2 cellular contexts compared by ENCODE assay signal in genomic region chr5:5348135-5348534, GRCh38.
TF ChIP-seq lines count a peak whose summit lies in the region.

No MANE protein-coding gene starts in this region.

TF ChIP-seq in GM23338, 12 proteins besides CTCF, POLR2A, EP300 and RAD21:
- no peak for TF ChIP-seq ZNF462 (CRISPR knock-in tag; IDR thresholded peaks at IDR 0.05)
- no peak for TF ChIP-seq REST (IDR thresholded peaks at IDR 0.05; ENCODE audit: unreplicated experiment)

TF ChIP-seq in HEK293T, 16 proteins besides CTCF, POLR2A, EP300 and RAD21:
- no peak for TF ChIP-seq FOXA1 (IDR thresholded peaks at IDR 0.05)
- TF ChIP-seq NFRKB (IDR thresholded peaks at IDR 0.05) = no peak
- no peak for TF ChIP-seq TARDBP (IDR thresholded peaks at IDR 0.05)
- no peak for TF ChIP-seq ARNT (IDR thresholded peaks at IDR 0.05)
- TF ChIP-seq CTBP1 (IDR thresholded peaks at IDR 0.05; ENCODE audit: borderline replicate concordance) = no peak
- TF ChIP-seq BHLHE40 (IDR thresholded peaks at IDR 0.05; ENCODE audit: borderline replicate concordance) = no peak
- TF ChIP-seq SUZ12 (IDR thresholded peaks at IDR 0.05) = no peak
- no peak for TF ChIP-seq LEF1 (IDR thresholded peaks at IDR 0.05; ENCODE audit: borderline replicate concordance)
- no peak for TF ChIP-seq ZNF384 (IDR thresholded peaks at IDR 0.05)
- TF ChIP-seq ELF4 (IDR thresholded peaks at IDR 0.05) = no peak
- no peak for TF ChIP-seq L3MBTL2 (conservative IDR thresholded peaks at IDR 0.05)
- no peak for TF ChIP-seq SP1 (IDR thresholded peaks at IDR 0.05)
- no peak for TF ChIP-seq PKNOX1 (IDR thresholded peaks at IDR 0.05)
- TF ChIP-seq HDGF (IDR thresholded peaks at IDR 0.05; ENCODE audit: borderline replicate concordance) = no peak
- TF ChIP-seq FOXK2 (IDR thresholded peaks at IDR 0.05) = no peak
- no peak for TF ChIP-seq FOXM1 (IDR thresholded peaks at IDR 0.05; ENCODE audit: borderline replicate concordance)
